Comparison of ENCODE assay signal across 8 cellular contexts in genomic region chr21:36422279-36423098, GRCh38. TPM values are rescaled to one million over a fixed set of nuclear protein-coding genes. Genes with fewer than 3 reads are reported as not detected.
DNase-seq lines count a peak whose midpoint lies in the region; ATAC-seq and TF ChIP-seq lines count a peak whose summit lies in the region.

No MANE protein-coding gene starts in this region.

- POLR2A ChIA-PET in MCF 10A (lab: Yijun Ruan, JAX) = no interaction called here

- no peaks in the 10 kb centered on the region for H3K4me1 Mint-ChIP-seq in MCF 10A (ENCODE audit: insufficient read depth, unreplicated experiment)

- no peak overlapping the region for H3K27ac Mint-ChIP-seq in MCF 10A (ENCODE audit: low read depth, unreplicated experiment)

- BruUV-seq in MCF 10A (replicated peaks; lab: Mats Ljungman, UMichigan) = no TSS peak

- no peak overlapping the region for H3K4me3 Mint-ChIP-seq in MCF 10A (ENCODE audit: unreplicated experiment)

- H3K36me3 ChIP-seq in HAP-1 (replicated peaks) = peaks cover 5% of the 10 kb centered on the region
- no peaks in the 10 kb centered on the region for H3K36me3 ChIP-seq in upper lobe of right lung

- H3K27me3 ChIP-seq in HAP-1 (ENCODE audit: low read depth) (no peaks in the 10 kb centered on the region), upper lobe of right lung (no peaks in the 10 kb centered on the region)

- H3K4me1 ChIP-seq in HAP-1 (no peaks in the 10 kb centered on the region), upper lobe of right lung (no peaks in the 10 kb centered on the region)

- DNase-seq in DMS 273 (lab: John Stamatoyannopoulos, UW; ENCODE audit: unreplicated experiment) (peak; percentile 83), HAP-1 (ENCODE audit: low spot score in 2 of 2) (peak; percentile 9 to 81), RKO (ENCODE audit: low spot score) (peak; percentile 44), MCF 10A (ENCODE audit: unreplicated experiment) (peak; percentile 76), left lobe of liver (ENCODE audit: low spot score) (peak; percentile 71), upper lobe of right lung (peak; percentile 73), middle frontal gyrus (ENCODE audit: extremely low spot score, low spot score) (no peak)

- no peaks in the 10 kb centered on the region for H3K27me3 Mint-ChIP-seq in MCF 10A (ENCODE audit: insufficient read depth, unreplicated experiment)

- intact Hi-C loops in MCF 10A (cut with micrococcal nuclease) = loop anchor here (1.0 to 5.0 kb wide), 2 partner anchors 167 to 205 kb away; no protein-coding TSS in a partner anchor
- intact Hi-C loops in upper lobe of right lung (cut with DNase I) = no loop called here

- in situ Hi-C loops in HAP-1 (cut with MboI; ENCODE audit: low sequenced_read_pairs) = no loop called here

- no peak overlapping the region for H3K27ac ChIP-seq in upper lobe of right lung

- H3K9me3 ChIP-seq in HAP-1 (no peaks in the 10 kb centered on the region), upper lobe of right lung (no peaks in the 10 kb centered on the region)

- H3K9me3 Mint-ChIP-seq in MCF 10A (ENCODE audit: unreplicated experiment) = no peaks in the 10 kb centered on the region

- CTCF ChIA-PET in MCF 10A (lab: Yijun Ruan, JAX) = interaction anchor here (0.5 to 2.2 kb wide), 28 partner anchors 8 to 1553 kb away, joined by 3 to 7 read pairs (median 3); no protein-coding TSS in a partner anchor

- H3K4me3 ChIP-seq in HAP-1 = no peak overlapping the region
- no peak overlapping the region for H3K4me3 ChIP-seq in upper lobe of right lung

- peaks cover 6% of the 10 kb centered on the region for H3K36me3 Mint-ChIP-seq in MCF 10A (ENCODE audit: insufficient read depth, unreplicated experiment)

- peak; percentile 83 for ATAC-seq in left lobe of liver
- ATAC-seq in upper lobe of right lung = peak; percentile 64
- ATAC-seq in HG03175 (IDR thresholded peaks at IDR 0.05; ENCODE audit: unreplicated experiment) = no peak

- TF ChIP-seq CTCF in MCF 10A (IDR thresholded peaks at IDR 0.05; ENCODE audit: unreplicated experiment) (peak; percentile 82), upper lobe of right lung (IDR thresholded peaks at IDR 0.05) (peak; percentile 67)

RNA-seq across cellular contexts. Expression of gene CHAF1B, which starts 37.3 kb away (rescaled TPM):
- 6.4 and 7.7 TPM in 2 replicates for total RNA-seq in MCF 10A (2022)
- total RNA-seq in left lobe of liver = 0.43 TPM
- total RNA-seq in upper lobe of right lung = 0.67 TPM

RNA-seq across cellular contexts. Expression of gene CLDN14, which starts 57.4 kb away (rescaled TPM):
- total RNA-seq in MCF 10A (2022) (not detected in 2 replicates), left lobe of liver (16.4 TPM), upper lobe of right lung (not detected)

Comparison
In these comparisons a context has a peak if more than half of its experiments do, and no peak if none do; other contexts are left out.
1. RNA of gene CLDN14, which starts 57.4 kb away (total RNA-seq): 16.4 TPM in left lobe of liver (single experiment); not detected in MCF 10A and not detected in upper lobe of right lung (single experiment); every median in the first group is over 10 times any median in the second.